Comparison of ENCODE assay signal across 22 cellular contexts in the genomic region with DNA sequence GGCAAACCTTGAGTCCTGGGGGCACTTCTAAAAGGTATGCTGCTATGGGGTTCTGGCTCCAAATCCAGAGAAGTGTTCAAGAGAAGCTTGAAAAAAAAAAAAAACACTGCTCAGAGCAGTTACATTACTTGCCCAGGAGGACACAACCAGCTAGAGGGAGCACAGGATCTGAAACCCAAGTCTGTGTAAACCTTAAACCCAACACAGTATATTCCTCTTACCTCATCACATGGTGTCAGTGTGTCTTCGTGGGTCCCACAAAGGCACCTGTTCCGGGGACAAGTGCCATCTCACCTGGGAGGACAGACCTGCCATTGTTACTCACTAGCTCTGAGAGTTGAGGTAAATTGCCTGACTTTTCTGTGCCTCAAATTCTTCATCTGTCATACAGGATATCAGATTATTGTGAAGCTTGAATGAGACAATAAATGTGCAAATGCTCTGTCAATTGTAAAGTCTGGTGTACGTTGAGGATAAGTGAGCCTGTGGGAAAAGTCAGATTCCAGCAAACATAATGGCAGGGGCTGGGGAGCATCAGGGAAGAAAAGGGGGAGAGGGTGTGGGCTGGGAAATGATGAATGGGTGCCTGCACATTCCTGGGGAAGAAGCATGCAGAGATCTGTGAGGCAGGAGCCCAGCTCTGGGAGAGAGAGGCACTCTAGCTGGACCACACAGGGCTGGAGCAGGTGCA.
"Had no signal": no experiment of that assay in that cellular context is flagged by ENCODE, and none has a peak within 500 bp of the region (broad histone marks: within the 10 kb centered on the region; RNA-seq: fewer than 3 reads in every experiment).

No MANE protein-coding gene starts in this region.

- H3K4me3 ChIP-seq: K562 had no signal

- H3K27ac ChIP-seq: VCaP had no signal

- DNase-seq: activated CD4-positive, alpha-beta memory T cell treated with anti-CD3 and anti-CD28 coated beads for 36 hours; activated CD4-positive, alpha-beta T cell treated with anti-CD3 and anti-CD28 coated beads, Interleukin-2, amount 10 ng/mL, durations not matched to agents 7 days and 5 days; activated CD4-positive, CD25-positive, alpha-beta regulatory T cell; activated CD8-positive, alpha-beta memory T cell treated with anti-CD3 and anti-CD28 coated beads for 24 hours; activated gamma-delta T cell; activated naive CD4-positive, alpha-beta T cell treated with anti-CD3 and anti-CD28 coated beads for 36 hours; activated T-cell treated with anti-CD3 and anti-CD28 coated beads for 4 hours; activated T-cell treated with anti-CD3 and anti-CD28 coated beads, Interleukin-2, amount 50 U/mL, for 48 hours; amygdala; cortex of kidney; Karpas-422; NCI-H1930; NCI-H2171 treated with DMSO at 0.1 percent for 48 hours; NCI-H526; NCI-H82; PC-3; SIG-M5; T-helper 17 cell; T1000 had no signal

- ATAC-seq: activated T-helper 17 cell treated with anti-CD3 and anti-CD28 coated beads, Interleukin-2, amount 50 U/mL, for 72 hours; K562; PC-3; T-helper 17 cell had no signal
